Comparison of ENCODE assay signal across 1 cellular context in the genomic region with DNA sequence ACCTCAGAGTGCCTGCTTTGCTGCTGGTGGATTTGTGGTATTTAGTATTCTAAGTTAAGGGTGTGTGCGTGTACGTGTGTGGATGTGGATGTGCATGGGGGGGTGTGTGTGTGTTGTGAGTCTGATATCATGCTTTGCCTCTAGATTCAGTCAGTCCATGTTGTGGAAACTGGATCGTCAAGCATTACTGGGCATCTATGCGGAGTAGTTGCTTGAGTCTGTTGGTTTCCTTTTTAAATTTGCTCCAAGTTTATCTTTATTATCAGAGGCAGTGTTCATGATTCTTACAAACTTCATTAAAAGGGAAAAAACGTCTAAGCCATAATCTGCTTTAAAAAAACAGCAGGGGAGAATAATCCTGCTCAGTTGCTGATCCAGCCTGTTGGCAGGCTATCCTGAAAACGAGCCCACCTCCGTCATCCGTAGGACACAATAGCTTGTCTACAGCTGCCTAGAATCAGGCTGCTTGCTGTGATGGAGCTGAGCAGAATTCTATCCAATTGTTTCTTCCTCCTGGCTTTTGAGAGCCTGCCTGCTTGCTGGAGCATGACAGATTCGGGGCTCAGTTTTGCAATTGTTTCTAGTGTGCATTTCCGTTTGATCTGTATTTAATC.
TF ChIP-seq lines count a peak whose summit lies in the region.

No MANE protein-coding gene starts in this region.

TF ChIP-seq in GM23338, 12 proteins besides CTCF, POLR2A, EP300 and RAD21 (continued from another document):
- TF ChIP-seq, protein P1, sequence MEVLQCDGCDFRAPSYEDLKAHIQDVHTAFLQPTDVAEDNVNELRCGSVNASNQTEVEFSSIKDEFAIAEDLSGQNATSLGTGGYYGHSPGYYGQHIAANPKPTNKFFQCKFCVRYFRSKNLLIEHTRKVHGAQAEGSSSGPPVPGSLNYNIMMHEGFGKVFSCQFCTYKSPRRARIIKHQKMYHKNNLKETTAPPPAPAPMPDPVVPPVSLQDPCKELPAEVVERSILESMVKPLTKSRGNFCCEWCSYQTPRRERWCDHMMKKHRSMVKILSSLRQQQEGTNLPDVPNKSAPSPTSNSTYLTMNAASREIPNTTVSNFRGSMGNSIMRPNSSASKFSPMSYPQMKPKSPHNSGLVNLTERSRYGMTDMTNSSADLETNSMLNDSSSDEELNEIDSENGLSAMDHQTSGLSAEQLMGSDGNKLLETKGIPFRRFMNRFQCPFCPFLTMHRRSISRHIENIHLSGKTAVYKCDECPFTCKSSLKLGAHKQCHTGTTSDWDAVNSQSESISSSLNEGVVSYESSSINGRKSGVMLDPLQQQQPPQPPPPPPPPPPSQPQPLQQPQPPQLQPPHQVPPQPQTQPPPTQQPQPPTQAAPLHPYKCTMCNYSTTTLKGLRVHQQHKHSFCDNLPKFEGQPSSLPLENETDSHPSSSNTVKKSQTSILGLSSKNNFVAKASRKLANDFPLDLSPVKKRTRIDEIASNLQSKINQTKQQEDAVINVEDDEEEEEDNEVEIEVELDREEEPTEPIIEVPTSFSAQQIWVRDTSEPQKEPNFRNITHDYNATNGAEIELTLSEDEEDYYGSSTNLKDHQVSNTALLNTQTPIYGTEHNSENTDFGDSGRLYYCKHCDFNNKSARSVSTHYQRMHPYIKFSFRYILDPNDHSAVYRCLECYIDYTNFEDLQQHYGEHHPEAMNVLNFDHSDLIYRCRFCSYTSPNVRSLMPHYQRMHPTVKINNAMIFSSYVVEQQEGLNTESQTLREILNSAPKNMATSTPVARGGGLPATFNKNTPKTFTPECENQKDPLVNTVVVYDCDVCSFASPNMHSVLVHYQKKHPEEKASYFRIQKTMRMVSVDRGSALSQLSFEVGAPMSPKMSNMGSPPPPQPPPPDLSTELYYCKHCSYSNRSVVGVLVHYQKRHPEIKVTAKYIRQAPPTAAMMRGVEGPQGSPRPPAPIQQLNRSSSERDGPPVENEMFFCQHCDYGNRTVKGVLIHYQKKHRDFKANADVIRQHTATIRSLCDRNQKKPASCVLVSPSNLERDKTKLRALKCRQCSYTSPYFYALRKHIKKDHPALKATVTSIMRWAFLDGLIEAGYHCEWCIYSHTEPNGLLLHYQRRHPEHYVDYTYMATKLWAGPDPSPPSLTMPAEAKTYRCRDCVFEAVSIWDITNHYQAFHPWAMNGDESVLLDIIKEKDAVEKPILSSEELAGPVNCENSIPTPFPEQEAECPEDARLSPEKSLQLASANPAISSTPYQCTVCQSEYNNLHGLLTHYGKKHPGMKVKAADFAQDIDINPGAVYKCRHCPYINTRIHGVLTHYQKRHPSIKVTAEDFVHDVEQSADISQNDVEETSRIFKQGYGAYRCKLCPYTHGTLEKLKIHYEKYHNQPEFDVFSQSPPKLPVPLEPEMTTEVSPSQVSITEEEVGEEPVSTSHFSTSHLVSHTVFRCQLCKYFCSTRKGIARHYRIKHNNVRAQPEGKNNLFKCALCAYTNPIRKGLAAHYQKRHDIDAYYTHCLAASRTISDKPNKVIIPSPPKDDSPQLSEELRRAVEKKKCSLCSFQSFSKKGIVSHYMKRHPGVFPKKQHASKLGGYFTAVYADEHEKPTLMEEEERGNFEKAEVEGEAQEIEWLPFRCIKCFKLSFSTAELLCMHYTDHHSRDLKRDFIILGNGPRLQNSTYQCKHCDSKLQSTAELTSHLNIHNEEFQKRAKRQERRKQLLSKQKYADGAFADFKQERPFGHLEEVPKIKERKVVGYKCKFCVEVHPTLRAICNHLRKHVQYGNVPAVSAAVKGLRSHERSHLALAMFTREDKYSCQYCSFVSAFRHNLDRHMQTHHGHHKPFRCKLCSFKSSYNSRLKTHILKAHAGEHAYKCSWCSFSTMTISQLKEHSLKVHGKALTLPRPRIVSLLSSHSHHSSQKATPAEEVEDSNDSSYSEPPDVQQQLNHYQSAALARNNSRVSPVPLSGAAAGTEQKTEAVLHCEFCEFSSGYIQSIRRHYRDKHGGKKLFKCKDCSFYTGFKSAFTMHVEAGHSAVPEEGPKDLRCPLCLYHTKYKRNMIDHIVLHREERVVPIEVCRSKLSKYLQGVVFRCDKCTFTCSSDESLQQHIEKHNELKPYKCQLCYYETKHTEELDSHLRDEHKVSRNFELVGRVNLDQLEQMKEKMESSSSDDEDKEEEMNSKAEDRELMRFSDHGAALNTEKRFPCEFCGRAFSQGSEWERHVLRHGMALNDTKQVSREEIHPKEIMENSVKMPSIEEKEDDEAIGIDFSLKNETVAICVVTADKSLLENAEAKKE (CRISPR knock-in tag; IDR thresholded peaks at IDR 0.05): no peak
- no peak for TF ChIP-seq NANOG (IDR thresholded peaks at IDR 0.05; ENCODE audit: borderline replicate concordance)
- TF ChIP-seq JUNB (IDR thresholded peaks at IDR 0.05; ENCODE audit: unreplicated experiment): no peak
- TF ChIP-seq, protein P2, sequence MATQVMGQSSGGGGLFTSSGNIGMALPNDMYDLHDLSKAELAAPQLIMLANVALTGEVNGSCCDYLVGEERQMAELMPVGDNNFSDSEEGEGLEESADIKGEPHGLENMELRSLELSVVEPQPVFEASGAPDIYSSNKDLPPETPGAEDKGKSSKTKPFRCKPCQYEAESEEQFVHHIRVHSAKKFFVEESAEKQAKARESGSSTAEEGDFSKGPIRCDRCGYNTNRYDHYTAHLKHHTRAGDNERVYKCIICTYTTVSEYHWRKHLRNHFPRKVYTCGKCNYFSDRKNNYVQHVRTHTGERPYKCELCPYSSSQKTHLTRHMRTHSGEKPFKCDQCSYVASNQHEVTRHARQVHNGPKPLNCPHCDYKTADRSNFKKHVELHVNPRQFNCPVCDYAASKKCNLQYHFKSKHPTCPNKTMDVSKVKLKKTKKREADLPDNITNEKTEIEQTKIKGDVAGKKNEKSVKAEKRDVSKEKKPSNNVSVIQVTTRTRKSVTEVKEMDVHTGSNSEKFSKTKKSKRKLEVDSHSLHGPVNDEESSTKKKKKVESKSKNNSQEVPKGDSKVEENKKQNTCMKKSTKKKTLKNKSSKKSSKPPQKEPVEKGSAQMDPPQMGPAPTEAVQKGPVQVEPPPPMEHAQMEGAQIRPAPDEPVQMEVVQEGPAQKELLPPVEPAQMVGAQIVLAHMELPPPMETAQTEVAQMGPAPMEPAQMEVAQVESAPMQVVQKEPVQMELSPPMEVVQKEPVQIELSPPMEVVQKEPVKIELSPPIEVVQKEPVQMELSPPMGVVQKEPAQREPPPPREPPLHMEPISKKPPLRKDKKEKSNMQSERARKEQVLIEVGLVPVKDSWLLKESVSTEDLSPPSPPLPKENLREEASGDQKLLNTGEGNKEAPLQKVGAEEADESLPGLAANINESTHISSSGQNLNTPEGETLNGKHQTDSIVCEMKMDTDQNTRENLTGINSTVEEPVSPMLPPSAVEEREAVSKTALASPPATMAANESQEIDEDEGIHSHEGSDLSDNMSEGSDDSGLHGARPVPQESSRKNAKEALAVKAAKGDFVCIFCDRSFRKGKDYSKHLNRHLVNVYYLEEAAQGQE (IDR thresholded peaks at IDR 0.05; ENCODE audit: unreplicated experiment): no peak
